23 cellular contexts compared by ENCODE assay signal in the genomic region with DNA sequence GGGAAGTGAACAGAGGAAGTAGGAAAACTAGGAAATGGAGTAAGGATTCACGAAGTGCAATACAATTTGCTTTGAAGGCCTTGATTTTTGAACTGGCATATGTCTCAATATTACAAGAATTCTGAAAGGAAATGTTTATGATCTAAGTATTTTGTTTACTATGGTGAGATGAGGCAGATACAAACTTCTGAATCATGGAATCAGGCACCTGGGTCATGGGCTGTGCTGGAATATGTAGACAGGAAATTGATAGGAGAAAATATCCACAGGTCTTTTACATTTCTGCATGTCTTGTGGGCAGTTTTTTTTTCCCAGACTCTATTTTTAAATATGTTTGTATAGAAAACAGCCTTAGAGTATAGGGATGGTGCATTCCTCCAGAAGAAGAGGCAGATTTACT.
"Had no signal": no experiment of that assay in that cellular context is flagged by ENCODE, and none has a peak within 500 bp of the region (broad histone marks: within the 10 kb centered on the region; RNA-seq: fewer than 3 reads in every experiment).

No MANE protein-coding gene starts in this region.

- H3K36me3 Mint-ChIP-seq: mesothelial cell of epicardium, naive B cell had no signal

- H3K27ac Mint-ChIP-seq: dendritic cell treated with granulocyte-macrophage colony-stimulating factor and Interleukin-4, amounts not matched to agents 40 ng/mL and 50 ng/mL, for 4 days; mesothelial cell of epicardium; naive B cell had no signal

- H3K4me3 Mint-ChIP-seq: dendritic cell treated with granulocyte-macrophage colony-stimulating factor and Interleukin-4, amounts not matched to agents 40 ng/mL and 50 ng/mL, for 4 days; mesothelial cell of epicardium; naive B cell had no signal

- H3K9me3 Mint-ChIP-seq: dendritic cell treated with granulocyte-macrophage colony-stimulating factor and Interleukin-4, amounts not matched to agents 40 ng/mL and 50 ng/mL, for 4 days had no signal

- DNase-seq: colonic mucosa; cortex of kidney; dorsolateral prefrontal cortex; effector CD4-positive, alpha-beta T cell; effector memory CD4-positive, alpha-beta T cell; erythroblast; esophagus squamous epithelium; foreskin fibroblast; foreskin melanocyte; gastrocnemius medialis; glutamatergic neuron; head of caudate nucleus; heart right ventricle; hippocampal formation; left cardiac atrium; left lung; left ventricle myocardium superior; lower lobe of right lung; mesenchymal stem cell; mucosa of descending colon; naive B cell had no signal

- H3K27me3 Mint-ChIP-seq: dendritic cell treated with granulocyte-macrophage colony-stimulating factor and Interleukin-4, amounts not matched to agents 40 ng/mL and 50 ng/mL, for 4 days; naive B cell had no signal

- H3K4me1 Mint-ChIP-seq: naive B cell had no signal
